ENCODE assay signal across 19 cellular contexts in genomic region chr12:69511870-69512269, GRCh38. TPM values are rescaled to one million over a fixed set of nuclear protein-coding genes. Genes with fewer than 3 reads are reported as not detected.
DNase-seq lines count a peak whose midpoint lies in the region; ATAC-seq and TF ChIP-seq lines count a peak whose summit lies in the region.
"Had no signal": no experiment of that assay in that cellular context is flagged by ENCODE, and none has a peak within 500 bp of the region (broad histone marks: within the 10 kb centered on the region; RNA-seq: fewer than 3 reads in every experiment).

No MANE protein-coding gene starts in this region.

- peak overlapping the region; percentile 6 for H3K27ac Mint-ChIP-seq in CD4-positive, alpha-beta T cell
- peak overlapping the region in 4 of 6 donors; percentile 28 to 63 (median 51) for H3K27ac Mint-ChIP-seq in naive B cell
- no peak overlapping the region for H3K27ac Mint-ChIP-seq in activated naive CD8-positive, alpha-beta T cell treated with anti-CD3 and anti-CD28 coated beads, Interleukin-2, amount 50 U/mL, for 24 hours
- H3K27ac Mint-ChIP-seq: activated naive CD4-positive, alpha-beta T cell treated with anti-CD3 and anti-CD28 coated beads, Interleukin-2, amount 50 U/mL, for 24 hours; effector memory CD8-positive, alpha-beta T cell; nephron progenitor cell; T-helper 1 cell treated with Interleukin-12 subunit alpha and Interleukin-12 subunit beta and Interleukin-4 antibody, amounts not matched to agents 30 μg/mL and 1 μg/mL, for 36 hours; WTC11 had no signal

- peak; percentile 39 for ATAC-seq in CD4-positive, alpha-beta T cell (ENCODE audit: poor library complexity)
- ATAC-seq in naive B cell (ENCODE audit: low read depth in 2 of 2) (no peak), GM19351 (IDR thresholded peaks at IDR 0.05; ENCODE audit: unreplicated experiment) (no peak)
- ATAC-seq in activated naive CD8-positive, alpha-beta T cell treated with anti-CD3 and anti-CD28 coated beads, Interleukin-2, amount 50 U/mL, for 24 hours, result no peak
- ATAC-seq: effector memory CD8-positive, alpha-beta T cell; esophagus mucosa; Panc1; WTC11 had no signal

- peaks cover 77% of the 10 kb centered on the region for H3K4me1 Mint-ChIP-seq in CD4-positive, alpha-beta T cell (ENCODE audit: low read depth)
- H3K4me1 Mint-ChIP-seq in naive B cell, result peaks cover 33 to 44% (median 37%) of the 10 kb centered on the region in 3 donors
- peaks cover 66% of the 10 kb centered on the region for H3K4me1 Mint-ChIP-seq in activated naive CD8-positive, alpha-beta T cell treated with anti-CD3 and anti-CD28 coated beads, Interleukin-2, amount 50 U/mL, for 24 hours

- POLR2A ChIA-PET in CD4-positive, alpha-beta T cell (lab: Charles Lee), result interaction anchor here (0.6 kb wide), 1 partner anchor 8 kb away, joined by 3 read pairs; no protein-coding TSS in a partner anchor

- no peaks in the 10 kb centered on the region for H3K9me3 Mint-ChIP-seq in CD4-positive, alpha-beta T cell
- no peaks in the 10 kb centered on the region for H3K9me3 Mint-ChIP-seq in naive B cell
- H3K9me3 Mint-ChIP-seq in activated naive CD8-positive, alpha-beta T cell treated with anti-CD3 and anti-CD28 coated beads, Interleukin-2, amount 50 U/mL, for 24 hours, result no peaks in the 10 kb centered on the region
- H3K9me3 Mint-ChIP-seq: activated naive CD4-positive, alpha-beta T cell treated with anti-CD3 and anti-CD28 coated beads, Interleukin-2, amount 50 U/mL, for 24 hours; effector memory CD8-positive, alpha-beta T cell; nephron progenitor cell; T-helper 1 cell treated with Interleukin-12 subunit alpha and Interleukin-12 subunit beta and Interleukin-4 antibody, amounts not matched to agents 30 μg/mL and 1 μg/mL, for 36 hours; WTC11 had no signal

- CTCF ChIA-PET in CD4-positive, alpha-beta T cell (lab: Charles Lee), result no interaction called here

- no peak for TF ChIP-seq CTCF in CD4-positive, alpha-beta T cell (IDR thresholded peaks at IDR 0.05)
- no peak for TF ChIP-seq CTCF in brain microvascular endothelial cell (IDR thresholded peaks at IDR 0.05; ENCODE audit: low read depth, low read length, missing control alignments)

- no peak overlapping the region for H3K4me3 Mint-ChIP-seq in CD4-positive, alpha-beta T cell
- H3K4me3 Mint-ChIP-seq in naive B cell, result no peak overlapping the region
- no peak overlapping the region for H3K4me3 Mint-ChIP-seq in activated naive CD8-positive, alpha-beta T cell treated with anti-CD3 and anti-CD28 coated beads, Interleukin-2, amount 50 U/mL, for 24 hours
- H3K4me3 Mint-ChIP-seq: activated naive CD4-positive, alpha-beta T cell treated with anti-CD3 and anti-CD28 coated beads, Interleukin-2, amount 50 U/mL, for 24 hours; effector memory CD8-positive, alpha-beta T cell; nephron progenitor cell; T-helper 1 cell treated with Interleukin-12 subunit alpha and Interleukin-12 subunit beta and Interleukin-4 antibody, amounts not matched to agents 30 μg/mL and 1 μg/mL, for 36 hours; WTC11 had no signal

- in situ Hi-C loops in brain microvascular endothelial cell (cut with HindIII; ENCODE audit: low pct_ligation_motif_present, low sequenced_read_pairs), result no loop called here

- intact Hi-C loops in CD4-positive, alpha-beta T cell (cut with DNase I, micrococcal nuclease), result no loop called here

- no peaks in the 10 kb centered on the region for H3K4me1 ChIP-seq in effector memory CD4-positive, alpha-beta T cell (ENCODE audit: control insufficient read depth, insufficient read depth, low read length, poor library complexity, severe bottlenecking)

- no peaks in the 10 kb centered on the region for H3K27me3 Mint-ChIP-seq in CD4-positive, alpha-beta T cell
- no peaks in the 10 kb centered on the region for H3K27me3 Mint-ChIP-seq in naive B cell
- H3K27me3 Mint-ChIP-seq in activated naive CD8-positive, alpha-beta T cell treated with anti-CD3 and anti-CD28 coated beads, Interleukin-2, amount 50 U/mL, for 24 hours, result no peaks in the 10 kb centered on the region
- H3K27me3 Mint-ChIP-seq: activated naive CD4-positive, alpha-beta T cell treated with anti-CD3 and anti-CD28 coated beads, Interleukin-2, amount 50 U/mL, for 24 hours; effector memory CD8-positive, alpha-beta T cell had no signal

- H3K27me3 ChIP-seq in CD4-positive, alpha-beta T cell (ENCODE audit: control insufficient read depth, insufficient read depth, low read length), result no peaks in the 10 kb centered on the region
- no peaks in the 10 kb centered on the region for H3K27me3 ChIP-seq in brain microvascular endothelial cell (replicated peaks)
- H3K27me3 ChIP-seq in effector memory CD4-positive, alpha-beta T cell (replicated peaks; ENCODE audit: control insufficient read depth, insufficient read depth, low read length, poor library complexity, severe bottlenecking), result no peaks in the 10 kb centered on the region
- H3K27me3 ChIP-seq: MG63 had no signal

- H3K36me3 ChIP-seq in brain microvascular endothelial cell (replicated peaks), result no peaks in the 10 kb centered on the region
- H3K36me3 ChIP-seq in effector memory CD4-positive, alpha-beta T cell (ENCODE audit: control insufficient read depth, insufficient read depth, low read length), result no peaks in the 10 kb centered on the region

- H3K9me3 ChIP-seq in CD4-positive, alpha-beta T cell (ENCODE audit: control insufficient read depth, low read length), result no peaks in the 10 kb centered on the region
- H3K9me3 ChIP-seq in effector memory CD4-positive, alpha-beta T cell (ENCODE audit: control insufficient read depth, low read length), result no peaks in the 10 kb centered on the region
- H3K9me3 ChIP-seq: MG63 had no signal

- no peak overlapping the region for H3K27ac ChIP-seq in CD4-positive, alpha-beta T cell (ENCODE audit: low read depth, low read length)
- peak overlapping the region; percentile 6 for H3K27ac ChIP-seq in brain microvascular endothelial cell
- no peak overlapping the region for H3K27ac ChIP-seq in effector memory CD4-positive, alpha-beta T cell (ENCODE audit: insufficient read depth, low read length, poor library complexity, severe bottlenecking)

- no peaks in the 10 kb centered on the region for H3K36me3 Mint-ChIP-seq in CD4-positive, alpha-beta T cell (ENCODE audit: low read depth)
- no peaks in the 10 kb centered on the region for H3K36me3 Mint-ChIP-seq in naive B cell
- no peaks in the 10 kb centered on the region for H3K36me3 Mint-ChIP-seq in activated naive CD8-positive, alpha-beta T cell treated with anti-CD3 and anti-CD28 coated beads, Interleukin-2, amount 50 U/mL, for 24 hours (ENCODE audit: low read depth)
- H3K36me3 Mint-ChIP-seq: WTC11 had no signal

- DNase-seq in CD4-positive, alpha-beta T cell, result no peak
- DNase-seq in NCI-H2029 (lab: John Stamatoyannopoulos, UW) (peak; percentile 43), brain microvascular endothelial cell (no peak), naive B cell (no peak), A172 (ENCODE audit: low spot score) (no peak)
- DNase-seq in effector memory CD4-positive, alpha-beta T cell, result no peak
- no peak for DNase-seq in activated naive CD8-positive, alpha-beta T cell treated with anti-CD3 and anti-CD28 coated beads, Interleukin-2, amount 50 U/mL, for 24 hours
- DNase-seq: effector memory CD8-positive, alpha-beta T cell; MG63; NCI-H1436 treated with DMSO at 0.1 percent for 48 hours; NCI-H446; nephron progenitor cell; NK-92 treated with Interleukin-12 subunit alpha and Interleukin-12 subunit beta, amount 100 ng/mL, for 24 hours had no signal

- no peak overlapping the region for H3K4me3 ChIP-seq in brain microvascular endothelial cell (ENCODE audit: low read depth, low read length)
- no peak overlapping the region for H3K4me3 ChIP-seq in effector memory CD4-positive, alpha-beta T cell (ENCODE audit: insufficient read depth, low read depth, low read length, poor library complexity, severe bottlenecking)
- H3K4me3 ChIP-seq: MG63 had no signal

RNA-seq across cellular contexts. Expression of gene FRS2, which starts 41.7 kb away (rescaled TPM):
- total RNA-seq in CD4-positive, alpha-beta T cell, result 10 to 100 TPM; 21.7 to 24.9 TPM
- 10 to 100 TPM; 18.0 to 31.4 (median 28.3) TPM for polyA plus RNA-seq in naive B cell (ENCODE audit: low read depth in 6 of 6)
- total RNA-seq in A172 (2014; rRNA removed; shearing (Covaris generic)), result 42.4 and 43.6 TPM in 2 replicates
